ENCODE assay signal across 20 cellular contexts in genomic region chr22:45802074-45802473, GRCh38.
DNase-seq lines count a peak whose midpoint lies in the region; FAIRE-seq and TF ChIP-seq lines count a peak whose summit lies in the region.
"Had no signal": no experiment of that assay in that cellular context is flagged by ENCODE, and none has a peak within 500 bp of the region (broad histone marks: within the 10 kb centered on the region; RNA-seq: fewer than 3 reads in every experiment).

No MANE protein-coding gene starts in this region.

- no peak overlapping the region for H2BK12ac ChIP-seq in mesenchymal stem cell (ENCODE audit: low read length in 2 of 2)

- H3K27ac ChIP-seq in muscle layer of colon (ENCODE audit: low read depth, low read length) (peak overlapping the region; percentile 12), mesenchymal stem cell (ENCODE audit: low read length, poor library complexity, severe bottlenecking) (no peak overlapping the region)
- H3K27ac ChIP-seq: 22Rv1, BLaER1, C4-2B had no signal

- H3K4me3 ChIP-seq in bronchial epithelial cell (ENCODE audit: low read depth, low read length) (no peak overlapping the region), muscle layer of colon (ENCODE audit: low read depth in 1 of 2, low read length in 2 of 2) (no peak overlapping the region), mesenchymal stem cell (ENCODE audit: insufficient read depth in 1 of 2, low read depth in 1 of 2, low read length in 2 of 2) (no peak overlapping the region)
- H3K4me3 ChIP-seq: BLaER1, HAP-1 had no signal

- H3K18ac ChIP-seq in mesenchymal stem cell (ENCODE audit: low read depth in 1 of 2, low read length in 2 of 2): peak overlapping the region in 1 of 2 experiments; percentile 17

- TF ChIP-seq CTCF in bronchial epithelial cell (IDR thresholded peaks at IDR 0.05; ENCODE audit: insufficient read depth, low read length, severe bottlenecking): no peak

- H2AK5ac ChIP-seq in mesenchymal stem cell (ENCODE audit: low read length, severe bottlenecking): no peak overlapping the region

- no peak overlapping the region for H4K91ac ChIP-seq in mesenchymal stem cell (ENCODE audit: low read length)

- no peak overlapping the region for H2BK5ac ChIP-seq in mesenchymal stem cell (ENCODE audit: low read depth, low read length, poor library complexity, severe bottlenecking)

- H3K14ac ChIP-seq in mesenchymal stem cell (ENCODE audit: low read length in 2 of 2): no peak overlapping the region

- FAIRE-seq in bronchial epithelial cell (lab: Jason Lieb, UNC): no peak
- FAIRE-seq: A204.1, GM12891, H54 had no signal

- H4K8ac ChIP-seq in mesenchymal stem cell (ENCODE audit: low read length): no peak overlapping the region

- no peak overlapping the region for H2BK15ac ChIP-seq in mesenchymal stem cell (ENCODE audit: low read depth, poor library complexity, severe bottlenecking)

- no peak overlapping the region for H3K23ac ChIP-seq in mesenchymal stem cell (ENCODE audit: low read length in 2 of 2)

- H3K4me1 ChIP-seq in muscle layer of colon (ENCODE audit: insufficient read depth, low read length) (peaks cover 16% of the 10 kb centered on the region), mesenchymal stem cell (ENCODE audit: control insufficient read depth, insufficient read depth, low read depth, low read length) (peaks cover 1% of the 10 kb centered on the region)
- H3K4me1 ChIP-seq: BLaER1, Caco-2 had no signal

- no peak overlapping the region for H2BK120ac ChIP-seq in mesenchymal stem cell (ENCODE audit: low read depth, low read length)

- H3K36me3 ChIP-seq in bronchial epithelial cell (ENCODE audit: control insufficient read depth, insufficient read depth, low read length) (no peaks in the 10 kb centered on the region), muscle layer of colon (ENCODE audit: insufficient read depth, low read length) (no peaks in the 10 kb centered on the region), mesenchymal stem cell (ENCODE audit: control insufficient read depth in 1 of 2, insufficient read depth in 2 of 2, low read depth in 1 of 2, low read length in 2 of 2) (peaks cover 3 to 24% of the 10 kb centered on the region in 2 experiments)
- H3K36me3 ChIP-seq: HAP-1 had no signal

- H2AFZ ChIP-seq in mesenchymal stem cell (ENCODE audit: low read depth, low read length): no peak overlapping the region

- H3K9ac ChIP-seq in muscle layer of colon (ENCODE audit: low read length): no peak overlapping the region
- H3K9ac ChIP-seq in mesenchymal stem cell (ENCODE audit: low read length): no peak overlapping the region
- H3K9ac ChIP-seq: BLaER1 had no signal

- H3K9me3 ChIP-seq in muscle layer of colon (ENCODE audit: low read length) (no peaks in the 10 kb centered on the region), mesenchymal stem cell (ENCODE audit: control insufficient read depth, low read length) (peaks cover 3% of the 10 kb centered on the region)
- H3K9me3 ChIP-seq: HAP-1 had no signal

- WGBS in mesenchymal stem cell: 75% methylated on average over 2 of the region's 3 CpGs

- no peak overlapping the region for H3K4ac ChIP-seq in mesenchymal stem cell (ENCODE audit: low read depth in 1 of 2, low read length in 2 of 2)

- H3K27me3 ChIP-seq in bronchial epithelial cell (ENCODE audit: control insufficient read depth, insufficient read depth, low read length): no peaks in the 10 kb centered on the region
- H3K27me3 ChIP-seq in muscle layer of colon (ENCODE audit: control insufficient read depth in 1 of 2, insufficient read depth in 2 of 2, low read length in 2 of 2): no peaks in the 10 kb centered on the region
- H3K27me3 ChIP-seq in mesenchymal stem cell (ENCODE audit: control insufficient read depth in 1 of 2, insufficient read depth in 1 of 2, low read length in 2 of 2): no peaks in the 10 kb centered on the region
- H3K27me3 ChIP-seq: BLaER1 had no signal

- H3K4me2 ChIP-seq in mesenchymal stem cell (ENCODE audit: low read length, poor library complexity, severe bottlenecking): no peak overlapping the region
- H3K4me2 ChIP-seq: BLaER1 had no signal

- H3K79me1 ChIP-seq in mesenchymal stem cell (replicated peaks; ENCODE audit: low read length, poor library complexity, severe bottlenecking): peaks cover 22% of the 10 kb centered on the region

- DNase-seq in NCI-H748 (lab: John Stamatoyannopoulos, UW; ENCODE audit: unreplicated experiment): peak; percentile 24
- DNase-seq in NCI-H748 treated with DMSO at 0.1 percent for 48 hours (lab: John Stamatoyannopoulos, UW): no peak
- DNase-seq in bronchial epithelial cell (ENCODE audit: low read depth): peak; percentile 55
- no peak for DNase-seq in epidermal melanocyte (ENCODE audit: insufficient read length, low spot score)
- DNase-seq in ecto neural progenitor cell (ENCODE audit: low spot score): no peak
- DNase-seq in mesenchymal stem cell: no peak
- DNase-seq: Caco-2; CD4-positive, CD25-positive, alpha-beta regulatory T cell; CD8-positive, alpha-beta T cell; DMS153; GF-D8; GOT3 had no signal

Comparison
In these comparisons a context has a peak if more than half of its experiments do, and no peak if none do; other contexts are left out.
1. DNase-seq: peak in NCI-H748 (single experiment) and bronchial epithelial cell (single experiment); none in NCI-H748 treated with DMSO at 0.1 percent for 48 hours (single experiment), epidermal melanocyte (single experiment), ecto neural progenitor cell (single experiment) and mesenchymal stem cell (single experiment).